In genomic region chr2:111451692-111452199, GRCh38 we compare ENCODE assay signal across 8 cellular contexts.
DNase-seq lines count a peak whose midpoint lies in the region; ATAC-seq and TF ChIP-seq lines count a peak whose summit lies in the region.
"Not testable (repeated sequence)": the region's sequence is repeated elsewhere in the genome, so short reads cannot be mapped to it uniquely, and the experiment has no call there.

No MANE protein-coding gene starts in this region.

- H3K27me3 Mint-ChIP-seq in activated CD8-positive, alpha-beta T cell treated with anti-CD3 and anti-CD28 coated beads for 36 hours; chondrocyte (ENCODE audit: low read depth); stimulated activated memory B cell treated with anti-CD40 and anti-IgM and Interleukin-4, amounts not matched to agents 10 μg/mL and 1 μg/mL and 100 μg/mL, for 72 hours: not testable (repeated sequence)

- H3K9me3 ChIP-seq in OCI-LY1 (ENCODE audit: low read length); left lung: not testable (repeated sequence)

- H3K4me3 Mint-ChIP-seq in activated CD8-positive, alpha-beta T cell treated with anti-CD3 and anti-CD28 coated beads for 36 hours: peak overlapping the region; percentile 47
- H3K4me3 Mint-ChIP-seq in chondrocyte (ENCODE audit: unreplicated experiment): peak overlapping the region; percentile 61
- H3K4me3 Mint-ChIP-seq in stimulated activated memory B cell treated with anti-CD40 and anti-IgM and Interleukin-4, amounts not matched to agents 10 μg/mL and 1 μg/mL and 100 μg/mL, for 72 hours: not testable (repeated sequence)

- intact Hi-C loops in activated CD8-positive, alpha-beta T cell treated with anti-CD3 and anti-CD28 coated beads for 36 hours (cut with micrococcal nuclease); left lung (cut with DNase I): not testable (repeated sequence)

- H3K27me3 ChIP-seq in OCI-LY1 (ENCODE audit: insufficient read depth, low read length); left lung: not testable (repeated sequence)

- CTCF ChIA-PET in activated CD8-positive, alpha-beta T cell treated with anti-CD3 and anti-CD28 coated beads for 36 hours (lab: Charles Lee): not testable (repeated sequence)

- H3K4me3 ChIP-seq in OCI-LY1 (ENCODE audit: low read depth, low read length, poor library complexity, severe bottlenecking): peak overlapping the region; percentile 27
- H3K4me3 ChIP-seq in left lung: not testable (repeated sequence)

- H2AFZ ChIP-seq in OCI-LY1 (ENCODE audit: low read length): not testable (repeated sequence)

- H3K36me3 ChIP-seq in OCI-LY1 (ENCODE audit: insufficient read depth, low read length); left lung: not testable (repeated sequence)

- not testable (repeated sequence) for H3F3A ChIP-seq in OCI-LY1 (ENCODE audit: insufficient read depth, low read length)

- not testable (repeated sequence) for H4K20me1 ChIP-seq in OCI-LY1 (ENCODE audit: insufficient read depth, low read length)

- H3K79me2 ChIP-seq in OCI-LY1 (ENCODE audit: insufficient read depth, low read length): not testable (repeated sequence)

- not testable (repeated sequence) for TF ChIP-seq CTCF in OCI-LY1 (IDR thresholded peaks at IDR 0.05; ENCODE audit: low read length); activated CD8-positive, alpha-beta T cell treated with anti-CD3 and anti-CD28 coated beads for 36 hours (IDR thresholded peaks at IDR 0.05); chondrocyte (IDR thresholded peaks at IDR 0.05); left lung (IDR thresholded peaks at IDR 0.05)

- H3K4me1 Mint-ChIP-seq in activated CD8-positive, alpha-beta T cell treated with anti-CD3 and anti-CD28 coated beads for 36 hours (ENCODE audit: low read depth); stimulated activated memory B cell treated with anti-CD40 and anti-IgM and Interleukin-4, amounts not matched to agents 10 μg/mL and 1 μg/mL and 100 μg/mL, for 72 hours: not testable (repeated sequence)
- H3K4me1 Mint-ChIP-seq in chondrocyte (ENCODE audit: low read depth): peaks cover 19% of the 10 kb centered on the region

- DNase-seq in activated CD8-positive, alpha-beta T cell treated with anti-CD3 and anti-CD28 coated beads for 36 hours; chondrocyte (ENCODE audit: low spot score); left lung: not testable (repeated sequence)

- ATAC-seq in GM18517 (IDR thresholded peaks at IDR 0.05; ENCODE audit: unreplicated experiment): peak; percentile 21
- ATAC-seq in GM21737 (IDR thresholded peaks at IDR 0.05; ENCODE audit: unreplicated experiment): peak; percentile 7
- ATAC-seq in HG03175 (IDR thresholded peaks at IDR 0.05; ENCODE audit: unreplicated experiment): peak; percentile 10
- ATAC-seq in activated CD8-positive, alpha-beta T cell treated with anti-CD3 and anti-CD28 coated beads for 36 hours: not testable (repeated sequence)
- ATAC-seq in left lung: peak; percentile 8
- ATAC-seq in stimulated activated memory B cell treated with anti-CD40 and anti-IgM and Interleukin-4, amounts not matched to agents 10 μg/mL and 1 μg/mL and 100 μg/mL, for 72 hours: peak; percentile 31

- peak overlapping the region; percentile 54 for H3K9ac ChIP-seq in OCI-LY1 (ENCODE audit: low read length)

- H3K9me3 Mint-ChIP-seq in activated CD8-positive, alpha-beta T cell treated with anti-CD3 and anti-CD28 coated beads for 36 hours; chondrocyte (ENCODE audit: low read depth); stimulated activated memory B cell treated with anti-CD40 and anti-IgM and Interleukin-4, amounts not matched to agents 10 μg/mL and 1 μg/mL and 100 μg/mL, for 72 hours: not testable (repeated sequence)

- peak overlapping the region; percentile 53 for H3K4me2 ChIP-seq in OCI-LY1 (ENCODE audit: low read length)

- not testable (repeated sequence) for H3K36me3 Mint-ChIP-seq in activated CD8-positive, alpha-beta T cell treated with anti-CD3 and anti-CD28 coated beads for 36 hours (ENCODE audit: low read depth); chondrocyte (ENCODE audit: low read depth); stimulated activated memory B cell treated with anti-CD40 and anti-IgM and Interleukin-4, amounts not matched to agents 10 μg/mL and 1 μg/mL and 100 μg/mL, for 72 hours

- peak overlapping the region; percentile 95 for H3K27ac ChIP-seq in OCI-LY1 (ENCODE audit: low read depth, low read length, poor library complexity, severe bottlenecking)
- H3K27ac ChIP-seq in left lung: not testable (repeated sequence)

- H3K9me2 ChIP-seq in OCI-LY1 (ENCODE audit: low read depth, low read length): not testable (repeated sequence)

- H3K27ac Mint-ChIP-seq in activated CD8-positive, alpha-beta T cell treated with anti-CD3 and anti-CD28 coated beads for 36 hours: peak overlapping the region; percentile 88
- H3K27ac Mint-ChIP-seq in chondrocyte (ENCODE audit: unreplicated experiment): peak overlapping the region; percentile 92
- H3K27ac Mint-ChIP-seq in stimulated activated memory B cell treated with anti-CD40 and anti-IgM and Interleukin-4, amounts not matched to agents 10 μg/mL and 1 μg/mL and 100 μg/mL, for 72 hours: not testable (repeated sequence)

- H3K4me1 ChIP-seq in OCI-LY1 (ENCODE audit: insufficient read depth, low read length, severe bottlenecking): peaks cover 54% of the 10 kb centered on the region
- H3K4me1 ChIP-seq in left lung: not testable (repeated sequence)

- POLR2A ChIA-PET in activated CD8-positive, alpha-beta T cell treated with anti-CD3 and anti-CD28 coated beads for 36 hours (lab: Charles Lee): not testable (repeated sequence)
